In genomic region chr3:22241110-22241509, GRCh38 we compare ENCODE assay signal across 16 cellular contexts.
DNase-seq lines count a peak whose midpoint lies in the region; ATAC-seq, FAIRE-seq and TF ChIP-seq lines count a peak whose summit lies in the region.
"Had no signal": no experiment of that assay in that cellular context is flagged by ENCODE, and none has a peak within 500 bp of the region (broad histone marks: within the 10 kb centered on the region; RNA-seq: fewer than 3 reads in every experiment).

No MANE protein-coding gene starts in this region.

- no peak for TF ChIP-seq POLR2A in H1 (IDR thresholded peaks at IDR 0.05; ENCODE audit: control extremely low read depth in 1 of 2, low read depth in 2 of 2, low read length in 2 of 2)

- H3K9me3 Mint-ChIP-seq in neural progenitor cell: no peaks in the 10 kb centered on the region

- TF ChIP-seq CTCF in OCI-LY3 (IDR thresholded peaks at IDR 0.05; ENCODE audit: low read depth, low read length): peak; percentile 27; the same call in 1 of the 2 replicates
- TF ChIP-seq CTCF in H1 (IDR thresholded peaks at IDR 0.05; ENCODE audit: control extremely low read depth in 1 of 3, insufficient read depth in 1 of 3, low read depth in 1 of 3, low read length in 3 of 3): peak in 2 of 3 experiments; percentile 8 to 30; a peak in 2 of 4 replicates
- TF ChIP-seq CTCF in neural progenitor cell (IDR thresholded peaks at IDR 0.05): peak; percentile 6

- no peak overlapping the region for H2BK120ac ChIP-seq in H1 (replicated peaks; ENCODE audit: low read depth, low read length)

- no peak overlapping the region for H3K56ac ChIP-seq in H1 (replicated peaks; ENCODE audit: insufficient read length, low read depth, low read length)

- H3K18ac ChIP-seq in H1 (ENCODE audit: extremely low read depth, low read length): no peak overlapping the region

- H3K9ac ChIP-seq in OCI-LY3 (ENCODE audit: low read length) (no peak overlapping the region), H1 (replicated peaks in 1 of 4; ENCODE audit: extremely low read depth in 1 of 4, low read depth in 3 of 4, low read length in 3 of 4) (no peak overlapping the region), neural progenitor cell (no peak overlapping the region)
- H3K9ac ChIP-seq: BLaER1 treated with 17β-estradiol and CSF1 and Interleukin-3, amounts not matched to agents 10 nM and 100 nM had no signal

- no peak overlapping the region for H2BK15ac ChIP-seq in H1 (ENCODE audit: low read length)

- H3K79me2 ChIP-seq in OCI-LY3 (ENCODE audit: low read length) (no peaks in the 10 kb centered on the region), H1 (ENCODE audit: control insufficient read depth in 1 of 2, insufficient read depth in 2 of 2, low read length in 2 of 2) (no peaks in the 10 kb centered on the region), neural progenitor cell (ENCODE audit: low read depth) (no peaks in the 10 kb centered on the region)

- H3K9me3 ChIP-seq in OCI-LY3 (ENCODE audit: insufficient read depth, low read length) (no peaks in the 10 kb centered on the region), H1 (ENCODE audit: insufficient read depth in 2 of 2, low read depth in 1 of 2, low read length in 1 of 2) (no peaks in the 10 kb centered on the region), neural progenitor cell (ENCODE audit: low read depth) (no peaks in the 10 kb centered on the region)
- H3K9me3 ChIP-seq: BLaER1 treated with 17β-estradiol and CSF1 and Interleukin-3, amounts not matched to agents 10 nM and 100 nM had no signal

- no peaks in the 10 kb centered on the region for H3K23me2 ChIP-seq in H1 (ENCODE audit: low read depth, low read length)

- H2BK5ac ChIP-seq in H1 (ENCODE audit: low read depth, low read length): no peak overlapping the region

- H2BK20ac ChIP-seq in H1 (ENCODE audit: low read length): no peak overlapping the region

- POLR2A ChIA-PET in H1 (lab: Charles Lee; ENCODE audit: partially characterized antibody): no interaction called here

- H3K36me3 ChIP-seq in H7 (replicated peaks; ENCODE audit: control insufficient read depth, insufficient read depth, low read length) (no peaks in the 10 kb centered on the region), OCI-LY3 (replicated peaks; ENCODE audit: low read depth, low read length) (no peaks in the 10 kb centered on the region), H1 (ENCODE audit: control insufficient read depth in 2 of 4, insufficient read depth in 4 of 4, low read length in 3 of 4) (no peaks in the 10 kb centered on the region), neural progenitor cell (no peaks in the 10 kb centered on the region)
- H3K36me3 ChIP-seq: BLaER1 treated with 17β-estradiol and CSF1 and Interleukin-3, amounts not matched to agents 10 nM and 100 nM had no signal

- no peak overlapping the region for H3K27ac Mint-ChIP-seq in neural progenitor cell
- H3K27ac Mint-ChIP-seq: CD4-positive, CD25-positive, alpha-beta regulatory T cell had no signal

- no peak overlapping the region for H2AK5ac ChIP-seq in H1 (ENCODE audit: low read depth, low read length)

- CTCF ChIA-PET in H1 (lab: Charles Lee; ENCODE audit: partially characterized antibody): interaction anchor here (0.5 to 1.7 kb wide), 4 partner anchors 10 to 248 kb away, joined by 3 to 5 read pairs (median 4); no protein-coding TSS in a partner anchor

- H3K27ac ChIP-seq in OCI-LY3 (ENCODE audit: low read length): no peak overlapping the region
- H3K27ac ChIP-seq in H1 (ENCODE audit: low read depth, low read length): no peak overlapping the region
- no peak overlapping the region for H3K27ac ChIP-seq in neural progenitor cell
- H3K27ac ChIP-seq: BLaER1 treated with 17β-estradiol and CSF1 and Interleukin-3, amounts not matched to agents 10 nM and 100 nM had no signal

- no peak overlapping the region for H2AFZ ChIP-seq in OCI-LY3 (ENCODE audit: low read depth, low read length)
- H2AFZ ChIP-seq in H1 (ENCODE audit: low read length): no peak overlapping the region
- no peak overlapping the region for H2AFZ ChIP-seq in neural progenitor cell (replicated peaks)

- TF ChIP-seq EP300 in H1 (IDR thresholded peaks at IDR 0.05; ENCODE audit: borderline replicate concordance in 1 of 2, low read depth in 2 of 2, low read length in 2 of 2): no peak

- H3K79me1 ChIP-seq in H1 (ENCODE audit: low read depth, low read length): no peaks in the 10 kb centered on the region

- H4K8ac ChIP-seq in H1 (ENCODE audit: extremely low read depth, insufficient read depth, low read length): no peak overlapping the region

- H3K27me3 Mint-ChIP-seq in neural progenitor cell (ENCODE audit: insufficient read depth, low read depth): peaks cover 2% of the 10 kb centered on the region
- H3K27me3 Mint-ChIP-seq: CD4-positive, CD25-positive, alpha-beta regulatory T cell had no signal

- H2BK12ac ChIP-seq in H1 (ENCODE audit: low read depth, low read length): no peak overlapping the region

- DNase-seq in H7: peak; percentile 0
- DNase-seq in H1 (ENCODE audit: low read depth in 1 of 2, low spot score in 2 of 2): no peak
- DNase-seq in neural progenitor cell (ENCODE audit: low spot score): no peak
- DNase-seq in NCI-H187 (lab: John Stamatoyannopoulos, UW): no peak
- DNase-seq in amniotic stem cell (lab: John Stamatoyannopoulos, UW): no peak
- DNase-seq: ACHN; CD4-positive, CD25-positive, alpha-beta regulatory T cell; DMS 273 treated with DMSO at 0.1 percent for 48 hours; DMS79 had no signal

- H3K4me1 ChIP-seq in OCI-LY3 (ENCODE audit: low read length): peaks cover 17% of the 10 kb centered on the region
- H3K4me1 ChIP-seq in H1 (replicated peaks in 1 of 4; ENCODE audit: control insufficient read depth in 3 of 4, insufficient read depth in 4 of 4, low read length in 3 of 4): no peaks in the 10 kb centered on the region
- H3K4me1 ChIP-seq in neural progenitor cell: no peaks in the 10 kb centered on the region
- H3K4me1 ChIP-seq: BLaER1 treated with 17β-estradiol and CSF1 and Interleukin-3, amounts not matched to agents 10 nM and 100 nM had no signal

- peak; percentile 38 to 45 for TF ChIP-seq RAD21 in H1 (IDR thresholded peaks at IDR 0.05 in 1 of 2, conservative IDR thresholded peaks at IDR 0.05 in 1 of 2; ENCODE audit: low read depth in 2 of 2, low read length in 2 of 2)

- H3K27me3 ChIP-seq in H7 (ENCODE audit: control insufficient read depth, insufficient read depth, low read length) (no peaks in the 10 kb centered on the region), OCI-LY3 (ENCODE audit: low read depth, low read length) (no peaks in the 10 kb centered on the region), H1 (replicated peaks in 1 of 4; ENCODE audit: control insufficient read depth in 3 of 4, extremely low read depth in 1 of 4, insufficient read depth in 3 of 4, low read length in 3 of 4) (no peaks in the 10 kb centered on the region), neural progenitor cell (no peaks in the 10 kb centered on the region)
- H3K27me3 ChIP-seq: BLaER1 treated with 17β-estradiol and CSF1 and Interleukin-3, amounts not matched to agents 10 nM and 100 nM had no signal

- no peak overlapping the region for H4K91ac ChIP-seq in H1 (replicated peaks; ENCODE audit: insufficient read length, low read length)

- WGBS in H1 (ENCODE audit: extremely low coverage in 1 of 2, insufficient coverage in 1 of 2, insufficient read length in 1 of 2, insufficient replicate concordance in 2 of 2, low coverage in 1 of 2, low lambda C conversion rate in 2 of 2, missing lambda C conversion rate in 1 of 2), 2 experiments: 85% methylated on average over 2 of the region's 2 CpGs; no CpG with 5 or more reads in 1 of the 2 experiments

- H4K20me1 ChIP-seq in OCI-LY3 (ENCODE audit: insufficient read depth, low read length) (no peaks in the 10 kb centered on the region), H1 (replicated peaks in 1 of 2; ENCODE audit: control insufficient read depth in 1 of 2, insufficient read depth in 2 of 2, low read length in 2 of 2) (no peaks in the 10 kb centered on the region), neural progenitor cell (ENCODE audit: low read depth) (no peaks in the 10 kb centered on the region)
- H4K20me1 ChIP-seq: BLaER1 treated with 17β-estradiol and CSF1 and Interleukin-3, amounts not matched to agents 10 nM and 100 nM had no signal

- no peak overlapping the region for H3K4ac ChIP-seq in H1 (replicated peaks; ENCODE audit: insufficient read length, low read depth, low read length)

- no peaks in the 10 kb centered on the region for H3K4me1 Mint-ChIP-seq in neural progenitor cell
- H3K4me1 Mint-ChIP-seq: CD4-positive, CD25-positive, alpha-beta regulatory T cell had no signal

- H3F3A ChIP-seq in neural progenitor cell (ENCODE audit: low read depth): no peaks in the 10 kb centered on the region

- H4K5ac ChIP-seq in H1 (ENCODE audit: insufficient read length, low read depth, low read length): no peak overlapping the region

- H3K4me3 Mint-ChIP-seq in neural progenitor cell: no peak overlapping the region

- no peak for ATAC-seq in GM21529 (IDR thresholded peaks at IDR 0.05; ENCODE audit: unreplicated experiment)
- ATAC-seq: HCT116, HepG2 had no signal

- no peak overlapping the region for H3K23ac ChIP-seq in H1 (ENCODE audit: insufficient read length)

- H3K4me2 ChIP-seq in OCI-LY3 (ENCODE audit: low read length) (no peak overlapping the region), H1 (ENCODE audit: insufficient read depth in 1 of 2, low read depth in 2 of 2, low read length in 2 of 2) (no peak overlapping the region), neural progenitor cell (no peak overlapping the region)
- H3K4me2 ChIP-seq: BLaER1 treated with 17β-estradiol and CSF1 and Interleukin-3, amounts not matched to agents 10 nM and 100 nM had no signal

- H3K4me3 ChIP-seq in H7 (ENCODE audit: insufficient read depth, low read depth, low read length) (no peak overlapping the region), OCI-LY3 (ENCODE audit: low read length) (no peak overlapping the region), H1 (ENCODE audit: extremely low read depth in 1 of 4, insufficient read depth in 2 of 4, low read depth in 3 of 4, low read length in 4 of 4) (no peak overlapping the region), neural progenitor cell (no peak overlapping the region)
- H3K4me3 ChIP-seq: BLaER1 treated with 17β-estradiol and CSF1 and Interleukin-3, amounts not matched to agents 10 nM and 100 nM had no signal

- H3K14ac ChIP-seq in H1 (ENCODE audit: insufficient read length): no peak overlapping the region

- no peak for FAIRE-seq in H1 (lab: Jason Lieb, UNC)
- FAIRE-seq: GM12891, HepG2, HTR-8/SVneo had no signal

- no peaks in the 10 kb centered on the region for H3K36me3 Mint-ChIP-seq in neural progenitor cell
- H3K36me3 Mint-ChIP-seq: CD4-positive, CD25-positive, alpha-beta regulatory T cell had no signal

TF ChIP-seq in H1, 55 proteins besides CTCF, POLR2A, EP300 and RAD21 (continues in another document):
- TF ChIP-seq CBX5 (IDR thresholded peaks at IDR 0.05; ENCODE audit: low read depth, low read length) (no peak), ATF3 (IDR thresholded peaks at IDR 0.05; ENCODE audit: insufficient read depth, low read depth, low read length) (no peak), SAP30 (IDR thresholded peaks at IDR 0.05; ENCODE audit: insufficient read depth, insufficient replicate concordance, low read length) (no peak), SUZ12 (IDR thresholded peaks at IDR 0.05; ENCODE audit: low read length) (no peak), JUND (IDR thresholded peaks at IDR 0.05; ENCODE audit: low read length) (no peak)
